1 cellular context compared by ENCODE assay signal in genomic region chr12:54935235-54935951, GRCh38.
TF ChIP-seq lines count a peak whose summit lies in the region.

No MANE protein-coding gene starts in this region.

TF ChIP-seq in K562, 482 proteins besides CTCF, POLR2A, EP300 and RAD21 (continued from another document):
- TF ChIP-seq ZBTB49 (CRISPR knock-in tag; IDR thresholded peaks at IDR 0.05; ENCODE audit: borderline replicate concordance): no peak
- TF ChIP-seq ATF7 (IDR thresholded peaks at IDR 0.05): peak; percentile 53; the same call in 1 of the 2 replicates
- no peak for TF ChIP-seq ARID2 (IDR thresholded peaks at IDR 0.05)
- peak; percentile 21; the same call in 1 of the 2 replicates for TF ChIP-seq CXXC5 (CRISPR knock-in tag; IDR thresholded peaks at IDR 0.05)
- TF ChIP-seq NBN (IDR thresholded peaks at IDR 0.05; ENCODE audit: low read depth): no peak
- no peak for TF ChIP-seq ZC3H8 (IDR thresholded peaks at IDR 0.05)
- TF ChIP-seq MYBL2 (IDR thresholded peaks at IDR 0.05; ENCODE audit: low read depth): no peak
- no peak for TF ChIP-seq MYBL2 (CRISPR knock-in tag; IDR thresholded peaks at IDR 0.05; ENCODE audit: borderline replicate concordance)
- TF ChIP-seq ATF3 (IDR thresholded peaks at IDR 0.05): peak; percentile 87
- TF ChIP-seq ATF3 (CRISPR knock-in tag; conservative IDR thresholded peaks at IDR 0.05): 0 out of 2 replicates have a peak, but pooled peaks have one; percentile 36
- no peak for TF ChIP-seq ARNT (IDR thresholded peaks at IDR 0.05)
- no peak for TF ChIP-seq YBX1 (IDR thresholded peaks at IDR 0.05)
- no peak for TF ChIP-seq ZKSCAN3 (CRISPR knock-in tag; IDR thresholded peaks at IDR 0.05)
- no peak for TF ChIP-seq ZNF780A (CRISPR knock-in tag; IDR thresholded peaks at IDR 0.05)
- TF ChIP-seq SRF (CRISPR knock-in tag; IDR thresholded peaks at IDR 0.05): no peak
- no peak for TF ChIP-seq BRD9 (IDR thresholded peaks at IDR 0.05; ENCODE audit: low read depth, partially characterized antibody)
- no peak for TF ChIP-seq ZBTB1 (CRISPR knock-in tag; IDR thresholded peaks at IDR 0.05; ENCODE audit: borderline replicate concordance, low read depth)
- TF ChIP-seq SIN3B (IDR thresholded peaks at IDR 0.05; ENCODE audit: low read depth): no peak
- peak; percentile 77 for TF ChIP-seq ZNF592 (IDR thresholded peaks at IDR 0.05)
- TF ChIP-seq TBP (optimal IDR thresholded peaks at IDR 0.05; ENCODE audit: low read depth, low read length): no peak
- no peak for TF ChIP-seq NCOA2 (IDR thresholded peaks at IDR 0.05; ENCODE audit: partially characterized antibody in 2 of 2)
- TF ChIP-seq PHF21A (IDR thresholded peaks at IDR 0.05; ENCODE audit: borderline replicate concordance, low read depth): no peak
- TF ChIP-seq CBX1 (IDR thresholded peaks at IDR 0.05; ENCODE audit: low read depth): no peak
- TF ChIP-seq ZNF280A (IDR thresholded peaks at IDR 0.05; ENCODE audit: low read depth, partially characterized antibody): no peak
- no peak; the same call in none of the 2 replicates for TF ChIP-seq NFRKB (IDR thresholded peaks at IDR 0.05; ENCODE audit: low read depth)
